In the genomic region with DNA sequence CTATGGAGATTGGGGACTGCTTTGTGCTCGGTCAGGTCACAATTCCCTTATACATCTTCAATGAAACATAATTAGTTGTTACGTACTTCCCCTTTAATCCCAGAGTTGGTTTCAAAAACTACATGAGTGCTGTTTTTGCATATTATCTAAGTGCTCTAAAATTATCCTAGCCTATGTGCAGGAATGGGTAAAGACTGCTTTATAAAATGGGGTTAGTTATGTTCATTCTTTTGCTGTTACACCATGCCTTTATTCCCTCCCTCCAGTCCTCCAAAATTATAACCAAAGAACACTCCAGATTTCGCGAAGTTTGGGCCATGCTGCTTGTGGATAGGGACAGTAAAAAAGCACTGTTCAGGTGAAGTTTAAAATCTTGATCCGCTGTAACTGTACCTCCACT, we compare ENCODE assay signal across 8 cellular contexts.
"Had no signal": no experiment of that assay in that cellular context is flagged by ENCODE, and none has a peak within 500 bp of the region (broad histone marks: within the 10 kb centered on the region; RNA-seq: fewer than 3 reads in every experiment).

No MANE protein-coding gene starts in this region.

- FAIRE-seq: HepG2, HTR-8/SVneo, K562 had no signal

- H3K4me3 ChIP-seq: K562 had no signal

- H3K4me1 Mint-ChIP-seq: IgD-negative memory B cell had no signal

- H3K4me3 Mint-ChIP-seq: IgD-negative memory B cell had no signal

- H3K27ac Mint-ChIP-seq: IgD-negative memory B cell had no signal

- H3K27ac ChIP-seq: HL-60 had no signal

- ATAC-seq: HepG2, K562 had no signal

- DNase-seq: IMR-90, KBM-7, KG1 had no signal

- H3K27me3 Mint-ChIP-seq: IgD-negative memory B cell had no signal
